In genomic region chr9:21919377-21920362, GRCh38 we compare ENCODE assay signal across 8 cellular contexts.
A peak's percentile ranks its signal among the peaks of the same experiment; 100 is the strongest.
DNase-seq lines count a peak whose midpoint lies in the region; ATAC-seq and TF ChIP-seq lines count a peak whose summit lies in the region.

No MANE protein-coding gene starts in this region.

- H3K27ac Mint-ChIP-seq in immature natural killer cell (peak overlapping the region; percentile 59 to 90 (median 85)), MCF 10A (ENCODE audit: low read depth, unreplicated experiment) (no peak overlapping the region)

- no TSS peak for BruUV-seq in MCF 10A (replicated peaks; lab: Mats Ljungman, UMichigan)

- H3K27me3 Mint-ChIP-seq in immature natural killer cell (ENCODE audit: low read depth in 3 of 3) (peaks cover 0 to 6% (median 6%) of the 10 kb centered on the region in 3 donors), MCF 10A (ENCODE audit: insufficient read depth, unreplicated experiment) (no peaks in the 10 kb centered on the region)

- ATAC-seq in GM18868 (IDR thresholded peaks at IDR 0.05; ENCODE audit: unreplicated experiment) (peak; percentile 82), HG03139 (IDR thresholded peaks at IDR 0.05; ENCODE audit: unreplicated experiment) (peak; percentile 89)

- H3K4me3 Mint-ChIP-seq in immature natural killer cell (peak overlapping the region; percentile 38 to 78 (median 64)), MCF 10A (ENCODE audit: unreplicated experiment) (no peak overlapping the region)

- TF ChIP-seq CTCF in GM10266 (IDR thresholded peaks at IDR 0.05; ENCODE audit: control insufficient read depth, insufficient read depth, low read depth, missing control alignments), result no peak
- TF ChIP-seq CTCF in MCF 10A (IDR thresholded peaks at IDR 0.05; ENCODE audit: unreplicated experiment), result no peak

- intact Hi-C loops in MCF 10A (cut with micrococcal nuclease), result no loop called here

- POLR2A ChIA-PET in MCF 10A (lab: Yijun Ruan, JAX), result no interaction called here

- peak; percentile 15 for DNase-seq in AG08396 (ENCODE audit: low spot score)
- DNase-seq in T-helper 1 cell, result peak in 3 of 5 donors; percentile 5 to 86 (median 21)
- DNase-seq in immature natural killer cell, result peak; percentile 62 to 75 (median 72)
- DNase-seq in GM10266 (ENCODE audit: extremely low spot score), result no peak
- DNase-seq in H4 (ENCODE audit: low spot score), result no peak
- no peak for DNase-seq in MCF 10A (ENCODE audit: unreplicated experiment)

- peaks cover 20 to 25% of the 10 kb centered on the region in 2 donors for H3K4me1 Mint-ChIP-seq in immature natural killer cell
- H3K4me1 Mint-ChIP-seq in MCF 10A (ENCODE audit: insufficient read depth, unreplicated experiment), result no peaks in the 10 kb centered on the region

- peaks cover 0 to 4% (median 4%) of the 10 kb centered on the region in 3 donors for H3K36me3 Mint-ChIP-seq in immature natural killer cell
- no peaks in the 10 kb centered on the region for H3K36me3 Mint-ChIP-seq in MCF 10A (ENCODE audit: insufficient read depth, unreplicated experiment)

- H3K9me3 Mint-ChIP-seq in immature natural killer cell (peaks cover 0 to 15% (median 2%) of the 10 kb centered on the region in 6 donors), MCF 10A (ENCODE audit: unreplicated experiment) (no peaks in the 10 kb centered on the region)

- CTCF ChIA-PET in MCF 10A (lab: Yijun Ruan, JAX), result no interaction called here

Comparison
In these comparisons a context has a peak if more than half of its experiments do, and no peak if none do; other contexts are left out.
1. DNase-seq: peak in AG08396 (single experiment), T-helper 1 cell (3 of 5) and immature natural killer cell (3 of 3); none in GM10266 (single experiment), H4 (single experiment) and MCF 10A (single experiment).